In genomic region chr5:31887556-31887955, GRCh38 we compare ENCODE assay signal across 24 cellular contexts.
DNase-seq lines count a peak whose midpoint lies in the region; TF ChIP-seq lines count a peak whose summit lies in the region.
"Had no signal": no experiment of that assay in that cellular context is flagged by ENCODE, and none has a peak within 500 bp of the region (broad histone marks: within the 10 kb centered on the region; RNA-seq: fewer than 3 reads in every experiment).

No MANE protein-coding gene starts in this region.

- H2BK120ac ChIP-seq in neuronal stem cell (ENCODE audit: low read depth, low read length): no peak overlapping the region
- no peak overlapping the region for H2BK120ac ChIP-seq in H9 (ENCODE audit: low read depth, low read length, poor library complexity, severe bottlenecking)

- H3K4me3 ChIP-seq in neuronal stem cell (ENCODE audit: low read length in 2 of 2) (no peak overlapping the region), MG63 (no peak overlapping the region), colonic mucosa (no peak overlapping the region)
- H3K4me3 ChIP-seq: Peyer's patch, spleen had no signal

- in situ Hi-C loops in SK-MEL-5 (cut with HindIII; ENCODE audit: low pct_unique_long_range_greater_than_20kb, low sequenced_read_pairs): no loop called here

- H2AK5ac ChIP-seq in neuronal stem cell (ENCODE audit: low read depth, low read length): no peak overlapping the region
- no peak overlapping the region for H2AK5ac ChIP-seq in H9 (ENCODE audit: insufficient read length, low read length)

- H3K27me3 Mint-ChIP-seq in H9 (ENCODE audit: low read depth): no peaks in the 10 kb centered on the region; the same call in 1 of the 2 replicates
- H3K27me3 Mint-ChIP-seq: activated CD8-positive, alpha-beta T cell treated with anti-CD3 and anti-CD28 coated beads for 36 hours; activated naive CD8-positive, alpha-beta T cell treated with anti-CD3 and anti-CD28 coated beads, Interleukin-2, amount 50 U/mL, for 24 hours; stimulated activated naive CD8-positive, alpha-beta T cell treated with anti-CD3 and anti-CD28 coated beads, Interleukin-15, Interleukin-2, amounts not matched to agents 100 ng/mL and 50 ng/mL, for 24 hours had no signal

- no peaks in the 10 kb centered on the region for H3K79me2 ChIP-seq in H9 (ENCODE audit: insufficient read depth, low read length)

- no peaks in the 10 kb centered on the region; a peak in 1 of 7 replicates for H3K36me3 Mint-ChIP-seq in H9 (ENCODE audit: insufficient read depth in 1 of 3, low read depth in 3 of 3)
- H3K36me3 Mint-ChIP-seq: brain had no signal

- H3K4ac ChIP-seq in neuronal stem cell (ENCODE audit: low read length) (no peak overlapping the region), H9 (ENCODE audit: low read depth, low read length) (no peak overlapping the region)

- no peak overlapping the region for H2BK15ac ChIP-seq in neuronal stem cell (ENCODE audit: low read length)
- no peak overlapping the region for H2BK15ac ChIP-seq in H9 (ENCODE audit: low read depth, low read length)

- peaks cover 7 to 13% of the 10 kb centered on the region in 2 donors for H3K4me1 ChIP-seq in neuronal stem cell (ENCODE audit: control insufficient read depth in 2 of 2, insufficient read depth in 1 of 2, low read depth in 1 of 2, low read length in 2 of 2)
- peaks cover 8% of the 10 kb centered on the region; the same call in 1 of the 2 replicates for H3K4me1 ChIP-seq in H9 (ENCODE audit: insufficient read depth, low read length)
- H3K4me1 ChIP-seq in colonic mucosa: no peaks in the 10 kb centered on the region
- H3K4me1 ChIP-seq: Caco-2, foreskin keratinocyte, Peyer's patch, spleen had no signal

- H2BK12ac ChIP-seq in neuronal stem cell (ENCODE audit: low read length): no peak overlapping the region
- no peak overlapping the region for H2BK12ac ChIP-seq in H9 (ENCODE audit: insufficient read length, low read depth, low read length)

- H4K5ac ChIP-seq in H9 (ENCODE audit: insufficient read length, low read depth, low read length): no peak overlapping the region

- H3K18ac ChIP-seq in neuronal stem cell (ENCODE audit: low read length) (peak overlapping the region; percentile 44), H9 (ENCODE audit: insufficient read length, low read depth, low read length) (no peak overlapping the region)

- H3K9me3 Mint-ChIP-seq in H9: no peaks in the 10 kb centered on the region; a peak in 1 of 5 replicates
- H3K9me3 Mint-ChIP-seq: activated CD8-positive, alpha-beta T cell treated with anti-CD3 and anti-CD28 coated beads for 36 hours; activated naive CD8-positive, alpha-beta T cell treated with anti-CD3 and anti-CD28 coated beads, Interleukin-2, amount 50 U/mL, for 24 hours; stimulated activated naive CD8-positive, alpha-beta T cell treated with anti-CD3 and anti-CD28 coated beads, Interleukin-15, Interleukin-2, amounts not matched to agents 100 ng/mL and 50 ng/mL, for 24 hours had no signal

- no peak overlapping the region for H3T11ph ChIP-seq in H9 (ENCODE audit: low read length)

- no peak overlapping the region for H3K4me2 ChIP-seq in neuronal stem cell (ENCODE audit: insufficient read depth, low read length, poor library complexity, severe bottlenecking)
- no peak overlapping the region for H3K4me2 ChIP-seq in H9 (ENCODE audit: insufficient read depth, insufficient read length, low read length)

- H2BK20ac ChIP-seq in H9 (ENCODE audit: low read depth, low read length, poor library complexity, severe bottlenecking): no peak overlapping the region

- no peaks in the 10 kb centered on the region for H3K23me2 ChIP-seq in H9 (ENCODE audit: insufficient read length, low read depth, low read length, poor library complexity, severe bottlenecking)

- intact Hi-C loops in colonic mucosa (cut with DNase I): no loop called here

- H3K4me3 Mint-ChIP-seq in H9: no peak overlapping the region
- H3K4me3 Mint-ChIP-seq: activated CD8-positive, alpha-beta T cell treated with anti-CD3 and anti-CD28 coated beads for 36 hours; activated naive CD8-positive, alpha-beta T cell treated with anti-CD3 and anti-CD28 coated beads, Interleukin-2, amount 50 U/mL, for 24 hours; brain; stimulated activated naive CD8-positive, alpha-beta T cell treated with anti-CD3 and anti-CD28 coated beads, Interleukin-15, Interleukin-2, amounts not matched to agents 100 ng/mL and 50 ng/mL, for 24 hours had no signal

- H3K9me3 ChIP-seq in neuronal stem cell (replicated peaks in 1 of 2; ENCODE audit: control insufficient read depth in 2 of 2, insufficient read depth in 1 of 2, low read depth in 1 of 2, low read length in 2 of 2) (no peaks in the 10 kb centered on the region), MG63 (no peaks in the 10 kb centered on the region), H9 (ENCODE audit: control insufficient read depth, low read depth, low read length) (no peaks in the 10 kb centered on the region), colonic mucosa (no peaks in the 10 kb centered on the region)
- H3K9me3 ChIP-seq: Caco-2, neutrophil, Peyer's patch, spleen had no signal

- H3K23ac ChIP-seq in neuronal stem cell (ENCODE audit: low read depth, low read length, poor library complexity) (no peak overlapping the region), H9 (ENCODE audit: insufficient read length, low read depth, low read length) (no peak overlapping the region)

- H3K27ac ChIP-seq in neuronal stem cell (replicated peaks; ENCODE audit: low read length) (no peak overlapping the region), substantia nigra (ENCODE audit: low read depth, low read length, poor library complexity, severe bottlenecking) (peak overlapping the region; percentile 96), H9 (ENCODE audit: insufficient read length, low read depth, low read length) (no peak overlapping the region), colonic mucosa (no peak overlapping the region)
- H3K27ac ChIP-seq: foreskin keratinocyte, neutrophil, Peyer's patch, spleen had no signal

- WGBS in neuronal stem cell (ENCODE audit: extremely low coverage in 2 of 2, insufficient read length in 2 of 2, insufficient replicate concordance in 1 of 2), 2 donors: no CpG with 5 or more reads among the region's 7 CpGs
- WGBS in H9 (ENCODE audit: extremely low coverage, insufficient read length, low lambda C conversion rate): no CpG with 5 or more reads among the region's 7 CpGs

- no peak overlapping the region for H3K56ac ChIP-seq in H9 (ENCODE audit: insufficient read length, low read depth, low read length)

- H3K27ac Mint-ChIP-seq in H9: no peak overlapping the region
- H3K27ac Mint-ChIP-seq: activated CD8-positive, alpha-beta T cell treated with anti-CD3 and anti-CD28 coated beads for 36 hours; activated naive CD8-positive, alpha-beta T cell treated with anti-CD3 and anti-CD28 coated beads, Interleukin-2, amount 50 U/mL, for 24 hours; stimulated activated naive CD8-positive, alpha-beta T cell treated with anti-CD3 and anti-CD28 coated beads, Interleukin-15, Interleukin-2, amounts not matched to agents 100 ng/mL and 50 ng/mL, for 24 hours had no signal

- H4K20me1 ChIP-seq in H9 (ENCODE audit: control insufficient read depth, insufficient read depth, insufficient read length): no peaks in the 10 kb centered on the region

- H3K27me3 ChIP-seq in neuronal stem cell (ENCODE audit: control insufficient read depth in 3 of 3, insufficient read depth in 3 of 3, low read depth in 1 of 3, low read length in 3 of 3): no peaks in the 10 kb centered on the region
- no peaks in the 10 kb centered on the region for H3K27me3 ChIP-seq in MG63
- H3K27me3 ChIP-seq in H9 (ENCODE audit: insufficient read depth, low read length): no peaks in the 10 kb centered on the region
- H3K27me3 ChIP-seq in colonic mucosa: no peaks in the 10 kb centered on the region
- H3K27me3 ChIP-seq: foreskin keratinocyte, neutrophil, Peyer's patch, spleen had no signal

- H3K9ac ChIP-seq in neuronal stem cell (ENCODE audit: low read depth, low read length, poor library complexity) (no peak overlapping the region), H9 (ENCODE audit: extremely low read depth, insufficient read length, low read length) (no peak overlapping the region), colonic mucosa (ENCODE audit: low read depth in 2 of 2, low read length in 2 of 2) (no peak overlapping the region)

- H4K8ac ChIP-seq in neuronal stem cell (ENCODE audit: low read depth, low read length) (no peak overlapping the region), H9 (replicated peaks; ENCODE audit: insufficient read length, low read depth, low read length) (no peak overlapping the region)

- H3K79me1 ChIP-seq in neuronal stem cell (ENCODE audit: low read depth, low read length) (no peaks in the 10 kb centered on the region), H9 (ENCODE audit: insufficient read depth, low read depth, low read length, poor library complexity, severe bottlenecking) (no peaks in the 10 kb centered on the region)

- H2AFZ ChIP-seq in neuronal stem cell (ENCODE audit: low read length): peak overlapping the region; percentile 43
- H2AFZ ChIP-seq in H9 (ENCODE audit: low read length): no peak overlapping the region

- H3K14ac ChIP-seq in neuronal stem cell (ENCODE audit: low read length): no peak overlapping the region
- no peak overlapping the region for H3K14ac ChIP-seq in H9 (ENCODE audit: insufficient read depth, low read length)

- peaks cover 42 to 44% of the 10 kb centered on the region in 2 experiments for H3K4me1 Mint-ChIP-seq in H9
- H3K4me1 Mint-ChIP-seq: activated naive CD8-positive, alpha-beta T cell treated with anti-CD3 and anti-CD28 coated beads, Interleukin-2, amount 50 U/mL, for 24 hours had no signal

- H2BK5ac ChIP-seq in neuronal stem cell (ENCODE audit: low read length): no peak overlapping the region
- no peak overlapping the region for H2BK5ac ChIP-seq in H9 (ENCODE audit: insufficient read length, low read length)

- DNase-seq in SK-MEL-5 (ENCODE audit: low read depth, low spot score): peak; percentile 32
- peak; percentile 68 to 85 for DNase-seq in hippocampal formation (lab: John Stamatoyannopoulos, UW)
- no peak for DNase-seq in neuronal stem cell (ENCODE audit: low spot score)
- peak in 34 of 49 donors; percentile 5 to 76 (median 34) for DNase-seq in substantia nigra (lab: John Stamatoyannopoulos, UW)
- no peak for DNase-seq in NK-92 (lab: John Stamatoyannopoulos, UW; ENCODE audit: unreplicated experiment)
- no peak for DNase-seq in MG63
- no peak for DNase-seq in H9
- no peak for DNase-seq in colonic mucosa
- DNase-seq: activated CD8-positive, alpha-beta T cell treated with anti-CD3 and anti-CD28 coated beads for 36 hours; activated gamma-delta T cell; activated naive CD8-positive, alpha-beta T cell treated with anti-CD3 and anti-CD28 coated beads, Interleukin-2, amount 50 U/mL, for 24 hours; activated T-cell treated with anti-CD3 and anti-CD28 coated beads for 4 hours; Caco-2; DMS79 treated with DMSO at 0.1 percent for 48 hours; foreskin keratinocyte; KG1; NCI-H524; Peyer's patch; SIG-M5; spleen; stimulated activated CD4-positive, alpha-beta T cell treated with anti-CD3 and anti-CD28 coated beads, Interleukin-4, amount 100 ng/mL, for 4 hours had no signal

- H4K91ac ChIP-seq in neuronal stem cell (ENCODE audit: low read depth, low read length, poor library complexity) (no peak overlapping the region), H9 (ENCODE audit: insufficient read length, low read depth, low read length) (no peak overlapping the region)

- no peaks in the 10 kb centered on the region for H3K36me3 ChIP-seq in neuronal stem cell (replicated peaks in 1 of 2; ENCODE audit: control insufficient read depth in 2 of 2, insufficient read depth in 2 of 2, low read length in 2 of 2)
- no peaks in the 10 kb centered on the region for H3K36me3 ChIP-seq in MG63
- H3K36me3 ChIP-seq in colonic mucosa: no peaks in the 10 kb centered on the region
- H3K36me3 ChIP-seq: neutrophil, Peyer's patch, spleen had no signal

- TF ChIP-seq CTCF in H9 (conservative IDR thresholded peaks at IDR 0.05) (no peak), colonic mucosa (IDR thresholded peaks at IDR 0.05) (no peak)

Comparison
In these comparisons a context has a peak if more than half of its experiments do, and no peak if none do; other contexts are left out.
1. DNase-seq: peak in SK-MEL-5 (single experiment), hippocampal formation (2 of 2) and substantia nigra (34 of 49); none in neuronal stem cell (single experiment), NK-92 (single experiment), MG63 (single experiment), H9 (single experiment) and colonic mucosa (single experiment).